Comparison of ENCODE assay signal across 12 cellular contexts in the genomic region with DNA sequence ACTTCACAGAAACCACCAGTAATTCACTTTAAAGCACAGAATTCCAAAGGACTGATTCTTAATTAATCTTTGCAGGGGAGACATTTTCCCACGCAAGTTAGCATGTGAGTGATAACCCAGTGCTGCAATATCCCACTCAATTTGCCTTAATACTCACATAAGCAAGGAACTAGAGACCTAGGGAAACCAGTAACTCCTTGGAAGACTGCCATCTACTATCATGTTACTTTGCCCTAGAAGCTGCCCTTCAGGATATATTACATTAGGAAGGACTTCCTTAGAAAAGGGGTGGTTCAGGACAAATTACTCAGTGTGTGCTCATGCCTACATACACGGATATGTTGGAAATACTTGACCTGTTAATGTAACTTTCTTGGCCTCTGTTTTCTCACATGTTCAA.
DNase-seq lines count a peak whose midpoint lies in the region; ATAC-seq and TF ChIP-seq lines count a peak whose summit lies in the region.
"Had no signal": no experiment of that assay in that cellular context is flagged by ENCODE, and none has a peak within 500 bp of the region (broad histone marks: within the 10 kb centered on the region; RNA-seq: fewer than 3 reads in every experiment).

No MANE protein-coding gene starts in this region.

- no peak overlapping the region for H3K9ac ChIP-seq in SK-N-SH

- 0 out of 4 replicates have a peak, but pooled peaks have one; percentile 11 to 22 for TF ChIP-seq EP300 in SK-N-SH (IDR thresholded peaks at IDR 0.05; ENCODE audit: borderline replicate concordance in 1 of 2, low read depth in 1 of 2, low read length in 1 of 2)

- TF ChIP-seq CTCF in SK-N-SH (IDR thresholded peaks at IDR 0.05) (no peak), fibroblast of villous mesenchyme (IDR thresholded peaks at IDR 0.05; ENCODE audit: insufficient read depth, low read depth, low read length) (no peak)

- H3K4me3 ChIP-seq in SK-N-SH (ENCODE audit: low read depth in 2 of 2, low read length in 1 of 2) (no peak overlapping the region), fibroblast of villous mesenchyme (ENCODE audit: low read depth, low read length) (no peak overlapping the region)
- H3K4me3 ChIP-seq: lung had no signal

- H3K79me2 ChIP-seq in SK-N-SH (ENCODE audit: insufficient read depth) = no peaks in the 10 kb centered on the region

- CTCF ChIA-PET in SK-N-SH (lab: Yijun Ruan, JAX) = no interaction called here

- intact Hi-C loops in posterior vena cava (cut with DNase I) = no loop called here

- in situ Hi-C loops in ACHN (cut with HindIII; ENCODE audit: low pct_ligation_motif_present, low pct_unique_long_range_greater_than_20kb, low sequenced_read_pairs) = no loop called here

- no peaks in the 10 kb centered on the region for H3K9me3 ChIP-seq in SK-N-SH

- peak overlapping the region in 1 of 2 experiments; percentile 66; a peak in 3 of 4 replicates for H3K27ac ChIP-seq in SK-N-SH (ENCODE audit: low read depth in 2 of 2, low read length in 1 of 2)

- H3K4me1 ChIP-seq in SK-N-SH (ENCODE audit: control insufficient read depth in 1 of 2, insufficient read depth in 2 of 2, low read depth in 1 of 2, low read length in 1 of 2) = peaks cover 4 to 6% of the 10 kb centered on the region in 2 experiments; a peak in 1 of 4 replicates

- POLR2A ChIA-PET in SK-N-SH (lab: Yijun Ruan, JAX) = no interaction called here

- H3K36me3 ChIP-seq in SK-N-SH (replicated peaks in 1 of 2; ENCODE audit: control insufficient read depth in 1 of 2, insufficient read depth in 2 of 2, low read length in 1 of 2) = no peaks in the 10 kb centered on the region

- H4K20me1 ChIP-seq in SK-N-SH (ENCODE audit: insufficient read depth) = no peaks in the 10 kb centered on the region

- no peaks in the 10 kb centered on the region for H3K9me2 ChIP-seq in SK-N-SH

- DNase-seq in SIG-M5 treated with dmso at 0.1 percent for 504 hours (lab: John Stamatoyannopoulos, UW; ENCODE audit: unreplicated experiment) (peak; percentile 27), SIG-M5 (lab: John Stamatoyannopoulos, UW) (no peak), SK-N-SH (peak; percentile 9), fibroblast of villous mesenchyme (ENCODE audit: low read depth) (peak; percentile 61), stromal cell of bone marrow (ENCODE audit: low read depth) (peak; percentile 82), posterior vena cava (ENCODE audit: low spot score) (no peak), ACHN (no peak)
- DNase-seq: amygdala, NCI-H1048, right cardiac atrium had no signal

- H3K27me3 ChIP-seq in SK-N-SH (ENCODE audit: insufficient read depth) = no peaks in the 10 kb centered on the region

- ATAC-seq in GM21717 (IDR thresholded peaks at IDR 0.05; ENCODE audit: unreplicated experiment) = no peak

- no peak for TF ChIP-seq RAD21 in SK-N-SH (IDR thresholded peaks at IDR 0.05; ENCODE audit: low read length)

- H3F3A ChIP-seq in SK-N-SH (replicated peaks; ENCODE audit: insufficient read depth) = peaks cover 3% of the 10 kb centered on the region

- no peak overlapping the region for H2AFZ ChIP-seq in SK-N-SH (ENCODE audit: low read depth)

- 16% methylated on average over 2 of the region's 2 CpGs for WGBS in SK-N-SH (ENCODE audit: low lambda C conversion rate)

- no peak overlapping the region for H3K4me2 ChIP-seq in SK-N-SH

TF ChIP-seq in SK-N-SH, 30 proteins besides CTCF, POLR2A, EP300 and RAD21:
- 0 out of 2 replicates have a peak, but pooled peaks have one; percentile 5 for TF ChIP-seq JUND (IDR thresholded peaks at IDR 0.05)
- TF ChIP-seq MEF2A (IDR thresholded peaks at IDR 0.05; ENCODE audit: borderline replicate concordance, low read depth) = no peak
- TF ChIP-seq TCF12 (IDR thresholded peaks at IDR 0.05) = peak; percentile 51
- TF ChIP-seq FOXJ3 (CRISPR knock-in tag; IDR thresholded peaks at IDR 0.05) = no peak
- TF ChIP-seq, protein P1, sequence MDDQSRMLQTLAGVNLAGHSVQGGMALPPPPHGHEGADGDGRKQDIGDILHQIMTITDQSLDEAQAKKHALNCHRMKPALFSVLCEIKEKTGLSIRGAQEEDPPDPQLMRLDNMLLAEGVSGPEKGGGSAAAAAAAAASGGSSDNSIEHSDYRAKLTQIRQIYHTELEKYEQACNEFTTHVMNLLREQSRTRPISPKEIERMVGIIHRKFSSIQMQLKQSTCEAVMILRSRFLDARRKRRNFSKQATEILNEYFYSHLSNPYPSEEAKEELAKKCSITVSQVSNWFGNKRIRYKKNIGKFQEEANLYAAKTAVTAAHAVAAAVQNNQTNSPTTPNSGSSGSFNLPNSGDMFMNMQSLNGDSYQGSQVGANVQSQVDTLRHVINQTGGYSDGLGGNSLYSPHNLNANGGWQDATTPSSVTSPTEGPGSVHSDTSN (IDR thresholded peaks at IDR 0.05) = peak; percentile 40; the same call in 1 of the 2 replicates
- TF ChIP-seq CHD2 (IDR thresholded peaks at IDR 0.05; ENCODE audit: low read length, partially characterized antibody) = no peak
- TF ChIP-seq, protein P2, sequence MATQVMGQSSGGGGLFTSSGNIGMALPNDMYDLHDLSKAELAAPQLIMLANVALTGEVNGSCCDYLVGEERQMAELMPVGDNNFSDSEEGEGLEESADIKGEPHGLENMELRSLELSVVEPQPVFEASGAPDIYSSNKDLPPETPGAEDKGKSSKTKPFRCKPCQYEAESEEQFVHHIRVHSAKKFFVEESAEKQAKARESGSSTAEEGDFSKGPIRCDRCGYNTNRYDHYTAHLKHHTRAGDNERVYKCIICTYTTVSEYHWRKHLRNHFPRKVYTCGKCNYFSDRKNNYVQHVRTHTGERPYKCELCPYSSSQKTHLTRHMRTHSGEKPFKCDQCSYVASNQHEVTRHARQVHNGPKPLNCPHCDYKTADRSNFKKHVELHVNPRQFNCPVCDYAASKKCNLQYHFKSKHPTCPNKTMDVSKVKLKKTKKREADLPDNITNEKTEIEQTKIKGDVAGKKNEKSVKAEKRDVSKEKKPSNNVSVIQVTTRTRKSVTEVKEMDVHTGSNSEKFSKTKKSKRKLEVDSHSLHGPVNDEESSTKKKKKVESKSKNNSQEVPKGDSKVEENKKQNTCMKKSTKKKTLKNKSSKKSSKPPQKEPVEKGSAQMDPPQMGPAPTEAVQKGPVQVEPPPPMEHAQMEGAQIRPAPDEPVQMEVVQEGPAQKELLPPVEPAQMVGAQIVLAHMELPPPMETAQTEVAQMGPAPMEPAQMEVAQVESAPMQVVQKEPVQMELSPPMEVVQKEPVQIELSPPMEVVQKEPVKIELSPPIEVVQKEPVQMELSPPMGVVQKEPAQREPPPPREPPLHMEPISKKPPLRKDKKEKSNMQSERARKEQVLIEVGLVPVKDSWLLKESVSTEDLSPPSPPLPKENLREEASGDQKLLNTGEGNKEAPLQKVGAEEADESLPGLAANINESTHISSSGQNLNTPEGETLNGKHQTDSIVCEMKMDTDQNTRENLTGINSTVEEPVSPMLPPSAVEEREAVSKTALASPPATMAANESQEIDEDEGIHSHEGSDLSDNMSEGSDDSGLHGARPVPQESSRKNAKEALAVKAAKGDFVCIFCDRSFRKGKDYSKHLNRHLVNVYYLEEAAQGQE (IDR thresholded peaks at IDR 0.05; ENCODE audit: low read depth, low read length) = no peak
- no peak for TF ChIP-seq MXI1 (IDR thresholded peaks at IDR 0.05; ENCODE audit: low read depth, low read length)
- TF ChIP-seq FOSL2 (IDR thresholded peaks at IDR 0.05; ENCODE audit: borderline replicate concordance, low read depth) = 0 out of 2 replicates have a peak, but pooled peaks have one; percentile 1
- TF ChIP-seq NFIC (IDR thresholded peaks at IDR 0.05; ENCODE audit: borderline replicate concordance) = peak; percentile 80; the same call in 1 of the 2 replicates
- 0 out of 2 replicates have a peak, but pooled peaks have one; percentile 8 for TF ChIP-seq FOXM1 (IDR thresholded peaks at IDR 0.05; ENCODE audit: low read depth)
- TF ChIP-seq SIN3A (IDR thresholded peaks at IDR 0.05; ENCODE audit: borderline replicate concordance, low read depth, low read length) = no peak
- TF ChIP-seq, protein P3, sequence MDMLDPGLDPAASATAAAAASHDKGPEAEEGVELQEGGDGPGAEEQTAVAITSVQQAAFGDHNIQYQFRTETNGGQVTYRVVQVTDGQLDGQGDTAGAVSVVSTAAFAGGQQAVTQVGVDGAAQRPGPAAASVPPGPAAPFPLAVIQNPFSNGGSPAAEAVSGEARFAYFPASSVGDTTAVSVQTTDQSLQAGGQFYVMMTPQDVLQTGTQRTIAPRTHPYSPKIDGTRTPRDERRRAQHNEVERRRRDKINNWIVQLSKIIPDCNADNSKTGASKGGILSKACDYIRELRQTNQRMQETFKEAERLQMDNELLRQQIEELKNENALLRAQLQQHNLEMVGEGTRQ (IDR thresholded peaks at IDR 0.05; ENCODE audit: borderline replicate concordance, low read depth, low read length) = no peak
- TF ChIP-seq, protein P4, sequence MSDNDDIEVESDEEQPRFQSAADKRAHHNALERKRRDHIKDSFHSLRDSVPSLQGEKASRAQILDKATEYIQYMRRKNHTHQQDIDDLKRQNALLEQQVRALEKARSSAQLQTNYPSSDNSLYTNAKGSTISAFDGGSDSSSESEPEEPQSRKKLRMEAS (IDR thresholded peaks at IDR 0.05; ENCODE audit: low read depth) = peak; percentile 30
- TF ChIP-seq TEAD4 (IDR thresholded peaks at IDR 0.05; ENCODE audit: borderline replicate concordance, insufficient read depth) = 0 out of 2 replicates have a peak, but pooled peaks have one; percentile 13
- no peak for TF ChIP-seq RCOR1 (IDR thresholded peaks at IDR 0.05; ENCODE audit: low read length)
- TF ChIP-seq, protein P5, sequence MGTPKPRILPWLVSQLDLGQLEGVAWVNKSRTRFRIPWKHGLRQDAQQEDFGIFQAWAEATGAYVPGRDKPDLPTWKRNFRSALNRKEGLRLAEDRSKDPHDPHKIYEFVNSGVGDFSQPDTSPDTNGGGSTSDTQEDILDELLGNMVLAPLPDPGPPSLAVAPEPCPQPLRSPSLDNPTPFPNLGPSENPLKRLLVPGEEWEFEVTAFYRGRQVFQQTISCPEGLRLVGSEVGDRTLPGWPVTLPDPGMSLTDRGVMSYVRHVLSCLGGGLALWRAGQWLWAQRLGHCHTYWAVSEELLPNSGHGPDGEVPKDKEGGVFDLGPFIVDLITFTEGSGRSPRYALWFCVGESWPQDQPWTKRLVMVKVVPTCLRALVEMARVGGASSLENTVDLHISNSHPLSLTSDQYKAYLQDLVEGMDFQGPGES (IDR thresholded peaks at IDR 0.05; ENCODE audit: low read depth, low read length) = no peak
- TF ChIP-seq GATA2 (CRISPR knock-in tag; IDR thresholded peaks at IDR 0.05) = no peak

Comparison
In these comparisons a context has a peak if more than half of its experiments do, and no peak if none do; other contexts are left out.
1. DNase-seq: peak in SIG-M5 treated with dmso at 0.1 percent for 504 hours (single experiment), SK-N-SH (single experiment), fibroblast of villous mesenchyme (single experiment) and stromal cell of bone marrow (single experiment); none in SIG-M5 (single experiment), posterior vena cava (single experiment) and ACHN (single experiment).